20 cellular contexts compared by ENCODE assay signal in the genomic region with DNA sequence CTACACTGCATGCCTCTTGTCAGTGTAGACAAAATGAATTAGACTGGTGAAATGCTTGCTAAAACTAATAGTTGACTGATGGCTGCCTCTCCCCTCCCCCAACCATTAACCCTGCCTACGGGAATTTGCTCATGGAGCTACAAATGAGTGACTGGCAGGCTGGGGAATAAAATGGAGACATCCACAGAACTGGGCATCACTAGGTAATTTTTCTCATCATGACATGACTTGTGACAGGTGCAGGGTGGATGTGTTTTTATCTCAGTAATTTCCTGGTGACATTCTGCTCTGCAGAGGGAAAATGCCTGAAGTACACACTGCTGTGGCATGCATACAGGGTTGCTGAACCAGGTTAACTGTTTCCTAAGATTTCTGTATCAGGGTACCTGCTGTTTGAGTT.
"Had no signal": no experiment of that assay in that cellular context is flagged by ENCODE, and none has a peak within 500 bp of the region (broad histone marks: within the 10 kb centered on the region; RNA-seq: fewer than 3 reads in every experiment).

No MANE protein-coding gene starts in this region.

- H3K27ac ChIP-seq: esophagus squamous epithelium, ovary, skin epidermis, thoracic aorta had no signal

- H3K4me1 ChIP-seq: esophagus squamous epithelium had no signal

- H3K4me3 ChIP-seq: esophagus squamous epithelium, ovary, skin epidermis, thoracic aorta had no signal

- H3K27me3 ChIP-seq: esophagus squamous epithelium, ovary had no signal

- H3K9me3 ChIP-seq: esophagus squamous epithelium, ovary, thoracic aorta had no signal

- ATAC-seq: activated CD4-positive, alpha-beta T cell treated with anti-CD3 and anti-CD28 coated beads for 36 hours; activated naive CD4-positive, alpha-beta T cell treated with anti-CD3 and anti-CD28 coated beads, Interleukin-2, amount 50 U/mL, for 72 hours; activated T-cell treated with anti-CD3 and anti-CD28 coated beads, Interleukin-2, amount 50 U/mL, for 72 hours; left ventricle myocardium superior; sciatic nerve; stimulated activated naive CD8-positive, alpha-beta T cell treated with anti-CD3 and anti-CD28 coated beads, Interleukin-15, Interleukin-2, amounts not matched to agents 100 U/mL and 50 U/mL, for 24 hours had no signal

- H3K36me3 ChIP-seq: esophagus squamous epithelium, ovary, thoracic aorta had no signal

- DNase-seq: activated CD4-positive, alpha-beta T cell treated with anti-CD3 and anti-CD28 coated beads for 36 hours; activated CD4-positive, alpha-beta T cell treated with anti-CD3 and anti-CD28 coated beads, Interleukin-2, amount 50 U/mL, for 4 hours; activated CD4-positive, CD25-positive, alpha-beta regulatory T cell; activated naive CD4-positive, alpha-beta T cell; activated T-cell treated with anti-CD3 and anti-CD28 coated beads for 4 hours; activated T-cell treated with anti-CD3 and anti-CD28 coated beads, Interleukin-2, amount 50 U/mL, for 72 hours; dermis blood vessel endothelial cell; effector CD4-positive, alpha-beta T cell; esophagus squamous epithelium; foreskin melanocyte; left ventricle myocardium superior; ovary; stimulated activated CD4-positive, alpha-beta T cell treated with anti-CD3 and anti-CD28 coated beads, Interleukin-12 subunit alpha, Interleukin-12 subunit beta, amount 100 ng/mL, for 4 hours; stimulated activated CD4-positive, alpha-beta T cell treated with anti-CD3 and anti-CD28 coated beads, Interleukin-4, amount 100 ng/mL, for 1 hour; stimulated activated naive CD8-positive, alpha-beta T cell treated with anti-CD3 and anti-CD28 coated beads, Interleukin-15, Interleukin-2, amounts not matched to agents 100 U/mL and 50 U/mL, for 24 hours; T-helper 2 cell had no signal
